In genomic region chr5:18534119-18534518, GRCh38 we compare ENCODE assay signal across 1 cellular context.
TF ChIP-seq lines count a peak whose summit lies in the region.

No MANE protein-coding gene starts in this region.

TF ChIP-seq in GM23338, 12 proteins besides CTCF, POLR2A, EP300 and RAD21 (continued from another document):
- no peak for TF ChIP-seq REST (IDR thresholded peaks at IDR 0.05; ENCODE audit: unreplicated experiment)
- no peak for TF ChIP-seq ZNF462 (CRISPR knock-in tag; IDR thresholded peaks at IDR 0.05)
- peak; percentile 7; the same call in 1 of the 2 replicates for TF ChIP-seq ZNF331 (CRISPR knock-in tag; IDR thresholded peaks at IDR 0.05; ENCODE audit: low read depth)
